ENCODE assay signal across 1 cellular context in genomic region chr7:88042157-88042556, GRCh38.
TF ChIP-seq lines count a peak whose summit lies in the region.

No MANE protein-coding gene starts in this region.

TF ChIP-seq in SK-N-SH, 30 proteins besides CTCF, POLR2A, EP300 and RAD21 (continued from another document):
- TF ChIP-seq TEAD4 (IDR thresholded peaks at IDR 0.05; ENCODE audit: borderline replicate concordance, insufficient read depth) = no peak
- no peak for TF ChIP-seq TCF12 (IDR thresholded peaks at IDR 0.05)
- TF ChIP-seq POLR2AphosphoS5 (IDR thresholded peaks at IDR 0.05; ENCODE audit: low read depth, low read length) = no peak
- no peak for TF ChIP-seq RCOR1 (IDR thresholded peaks at IDR 0.05; ENCODE audit: low read length)
- TF ChIP-seq GATA2 (CRISPR knock-in tag; IDR thresholded peaks at IDR 0.05) = no peak
- TF ChIP-seq GABPA (IDR thresholded peaks at IDR 0.05; ENCODE audit: low read depth) = no peak
